In genomic region chr1:9234223-9235122, GRCh38 we compare ENCODE assay signal across 8 cellular contexts. TPM values are rescaled to one million over a fixed set of nuclear protein-coding genes. Genes with fewer than 3 reads are reported as not detected.
DNase-seq lines count a peak whose midpoint lies in the region; ATAC-seq and TF ChIP-seq lines count a peak whose summit lies in the region.

A gene with protein sequence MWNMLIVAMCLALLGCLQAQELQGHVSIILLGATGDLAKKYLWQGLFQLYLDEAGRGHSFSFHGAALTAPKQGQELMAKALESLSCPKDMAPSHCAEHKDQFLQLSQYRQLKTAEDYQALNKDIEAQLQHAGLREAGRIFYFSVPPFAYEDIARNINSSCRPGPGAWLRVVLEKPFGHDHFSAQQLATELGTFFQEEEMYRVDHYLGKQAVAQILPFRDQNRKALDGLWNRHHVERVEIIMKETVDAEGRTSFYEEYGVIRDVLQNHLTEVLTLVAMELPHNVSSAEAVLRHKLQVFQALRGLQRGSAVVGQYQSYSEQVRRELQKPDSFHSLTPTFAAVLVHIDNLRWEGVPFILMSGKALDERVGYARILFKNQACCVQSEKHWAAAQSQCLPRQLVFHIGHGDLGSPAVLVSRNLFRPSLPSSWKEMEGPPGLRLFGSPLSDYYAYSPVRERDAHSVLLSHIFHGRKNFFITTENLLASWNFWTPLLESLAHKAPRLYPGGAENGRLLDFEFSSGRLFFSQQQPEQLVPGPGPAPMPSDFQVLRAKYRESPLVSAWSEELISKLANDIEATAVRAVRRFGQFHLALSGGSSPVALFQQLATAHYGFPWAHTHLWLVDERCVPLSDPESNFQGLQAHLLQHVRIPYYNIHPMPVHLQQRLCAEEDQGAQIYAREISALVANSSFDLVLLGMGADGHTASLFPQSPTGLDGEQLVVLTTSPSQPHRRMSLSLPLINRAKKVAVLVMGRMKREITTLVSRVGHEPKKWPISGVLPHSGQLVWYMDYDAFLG (plus strand): TSS chr1:9234774. CDS start chr1:9244935, 10,161 bp downstream.

- no TSS peak for BruUV-seq in A673 (replicated peaks; lab: Mats Ljungman, UMichigan)

- no peaks in the 10 kb centered on the region for H3K36me3 ChIP-seq in A673 (ENCODE audit: insufficient read depth, low read length, poor library complexity, severe bottlenecking)
- H3K36me3 ChIP-seq in colonic mucosa: no peaks in the 10 kb centered on the region

- DNase-seq in A673 (ENCODE audit: low spot score) (peak; percentile 66), NCI-H2196 treated with DMSO at 0.1 percent for 48 hours (lab: John Stamatoyannopoulos, UW; ENCODE audit: unreplicated experiment) (peak; percentile 62), colonic mucosa (peak; percentile 87), left lobe of liver (ENCODE audit: low spot score) (peak; percentile 91)
- DNase-seq in activated CD4-positive, alpha-beta T cell treated with anti-CD3 and anti-CD28 coated beads for 4 hours: peak; percentile 60 to 68
- DNase-seq in stimulated activated CD4-positive, alpha-beta T cell treated with anti-CD3 and anti-CD28 coated beads, Interleukin-2, amount 100 ng/mL, for 4 hours (ENCODE audit: low read depth): peak; percentile 40

- no peaks in the 10 kb centered on the region for H3K9me3 ChIP-seq in A673 (ENCODE audit: low read depth, low read length, poor library complexity, severe bottlenecking)
- no peaks in the 10 kb centered on the region for H3K9me3 ChIP-seq in colonic mucosa

- TF ChIP-seq CTCF in A673 (conservative IDR thresholded peaks at IDR 0.05; ENCODE audit: low read depth, low read length): peak; percentile 45
- TF ChIP-seq CTCF in colonic mucosa (IDR thresholded peaks at IDR 0.05): peak; percentile 49

- peak within 1 kb of the TSS; percentile 71 for H3K4me3 ChIP-seq in A673 (ENCODE audit: low read depth, low read length, poor library complexity, severe bottlenecking)
- peak within 1 kb of the TSS; percentile 50 for H3K4me3 ChIP-seq in colonic mucosa

- H3K9ac ChIP-seq in colonic mucosa (ENCODE audit: low read depth in 2 of 2, low read length in 2 of 2): peak within 1 kb of the TSS; percentile 92 to 97

- H3K27me3 ChIP-seq in A673 (replicated peaks; ENCODE audit: insufficient read depth, low read depth, low read length, poor library complexity): peaks cover 22% of the 10 kb centered on the region
- H3K27me3 ChIP-seq in colonic mucosa: no peaks in the 10 kb centered on the region

- ATAC-seq in GM18499 (IDR thresholded peaks at IDR 0.05; ENCODE audit: insufficient read depth, unreplicated experiment): peak; percentile 57
- ATAC-seq in HG02885 (IDR thresholded peaks at IDR 0.05; ENCODE audit: poor library complexity, unreplicated experiment): peak; percentile 79
- peak; percentile 70 for ATAC-seq in left lobe of liver

- CTCF ChIA-PET in A673 (lab: Charles Lee): interaction anchor here (0.5 to 0.6 kb wide), 2 partner anchors 263 to 296 kb away, joined by 4 to 7 read pairs; no protein-coding TSS in a partner anchor

- H3K4me1 ChIP-seq in A673 (ENCODE audit: insufficient read depth, low read length, poor library complexity, severe bottlenecking): no peaks in the 10 kb centered on the region
- peaks cover 4% of the 10 kb centered on the region for H3K4me1 ChIP-seq in colonic mucosa

- H3K27ac ChIP-seq in A673 (ENCODE audit: low read depth, low read length, poor library complexity, severe bottlenecking): peak within 1 kb of the TSS; percentile 74
- peak within 1 kb of the TSS; percentile 88 for H3K27ac ChIP-seq in colonic mucosa

- POLR2A ChIA-PET in A673 (lab: Charles Lee; ENCODE audit: low non-redundant PET): interaction anchor here (0.6 kb wide), 1 partner anchor 308 kb away, joined by 3 read pairs; no protein-coding TSS in a partner anchor

- intact Hi-C loops in A673 (cut with micrococcal nuclease; ENCODE audit: unreplicated experiment) (no loop called here), colonic mucosa (cut with DNase I) (no loop called here)

RNA-seq across cellular contexts. Expression of the gene that starts here (rescaled TPM):
- 6.2 and 10.6 TPM in 2 replicates for total RNA-seq in A673 (2021)
- 10 to 100 TPM; 20.8 to 24.7 TPM for total RNA-seq in colonic mucosa
- total RNA-seq in left lobe of liver: 116 TPM

Comparison
In these comparisons a context has a peak if more than half of its experiments do, and no peak if none do; other contexts are left out.
1. Peak in every context shown above with its lines: DNase-seq, ATAC-seq, H3K4me3 ChIP-seq and H3K27ac ChIP-seq.
2. DNase-seq: peak in every context shown above with its lines; median percentile 91 in left lobe of liver; 87 in colonic mucosa; 66 in A673; 64 in activated CD4-positive, alpha-beta T cell treated with anti-CD3 and anti-CD28 coated beads for 4 hours; 62 in NCI-H2196 treated with DMSO at 0.1 percent for 48 hours; 40 in stimulated activated CD4-positive, alpha-beta T cell treated with anti-CD3 and anti-CD28 coated beads, Interleukin-2, amount 100 ng/mL, for 4 hours.